In the genomic region with DNA sequence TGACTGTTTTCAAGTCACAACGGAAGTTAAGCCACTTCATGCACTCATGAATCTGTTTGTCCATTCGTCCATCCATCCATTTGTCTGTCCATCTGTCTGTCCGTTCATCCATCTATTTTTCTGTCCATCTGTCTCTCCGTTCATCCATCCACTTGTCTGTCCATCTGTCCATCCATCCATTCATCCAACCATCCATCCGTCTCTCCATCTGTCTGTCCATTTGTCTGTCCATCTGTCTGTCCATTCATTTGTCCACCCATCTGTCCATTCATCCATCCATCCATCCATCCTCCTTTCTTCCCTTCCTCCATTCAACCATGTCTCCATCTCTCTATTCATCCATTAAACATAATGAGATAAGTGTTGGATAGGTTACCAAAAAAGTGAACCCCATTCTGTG, we compare ENCODE assay signal across 1 cellular context.
TF ChIP-seq lines count a peak whose summit lies in the region.

No MANE protein-coding gene starts in this region.

TF ChIP-seq in HEK293, 187 proteins besides CTCF, POLR2A, EP300 and RAD21 (continued from another document):
- TF ChIP-seq ZNF114 (tag by site-specific recombination; IDR thresholded peaks at IDR 0.05), result 0 out of 2 replicates have a peak, but pooled peaks have one; percentile 30
- TF ChIP-seq, protein P1, sequence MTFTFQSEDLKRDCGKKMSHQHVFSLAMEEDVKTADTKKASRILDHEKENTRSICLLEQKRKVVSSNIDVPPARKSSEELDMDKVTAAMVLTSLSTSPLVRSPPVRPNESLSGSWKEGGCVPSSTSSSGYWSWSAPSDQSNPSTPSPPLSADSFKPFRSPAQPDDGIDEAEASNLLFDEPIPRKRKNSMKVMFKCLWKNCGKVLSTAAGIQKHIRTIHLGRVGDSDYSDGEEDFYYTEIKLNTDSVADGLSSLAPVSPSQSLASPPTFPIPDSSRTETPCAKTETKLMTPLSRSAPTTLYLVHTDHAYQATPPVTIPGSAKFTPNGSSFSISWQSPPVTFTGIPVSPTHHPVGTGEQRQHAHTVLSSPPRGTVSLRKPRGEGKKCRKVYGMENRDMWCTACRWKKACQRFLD (tag by site-specific recombination; IDR thresholded peaks at IDR 0.05), result no peak
- TF ChIP-seq ZNF366 (tag by site-specific recombination; conservative IDR thresholded peaks at IDR 0.05), result peak; percentile 92
TF ChIP-seq in HEK293: peak in this region for 3.
